ENCODE assay signal across 8 cellular contexts in the genomic region with DNA sequence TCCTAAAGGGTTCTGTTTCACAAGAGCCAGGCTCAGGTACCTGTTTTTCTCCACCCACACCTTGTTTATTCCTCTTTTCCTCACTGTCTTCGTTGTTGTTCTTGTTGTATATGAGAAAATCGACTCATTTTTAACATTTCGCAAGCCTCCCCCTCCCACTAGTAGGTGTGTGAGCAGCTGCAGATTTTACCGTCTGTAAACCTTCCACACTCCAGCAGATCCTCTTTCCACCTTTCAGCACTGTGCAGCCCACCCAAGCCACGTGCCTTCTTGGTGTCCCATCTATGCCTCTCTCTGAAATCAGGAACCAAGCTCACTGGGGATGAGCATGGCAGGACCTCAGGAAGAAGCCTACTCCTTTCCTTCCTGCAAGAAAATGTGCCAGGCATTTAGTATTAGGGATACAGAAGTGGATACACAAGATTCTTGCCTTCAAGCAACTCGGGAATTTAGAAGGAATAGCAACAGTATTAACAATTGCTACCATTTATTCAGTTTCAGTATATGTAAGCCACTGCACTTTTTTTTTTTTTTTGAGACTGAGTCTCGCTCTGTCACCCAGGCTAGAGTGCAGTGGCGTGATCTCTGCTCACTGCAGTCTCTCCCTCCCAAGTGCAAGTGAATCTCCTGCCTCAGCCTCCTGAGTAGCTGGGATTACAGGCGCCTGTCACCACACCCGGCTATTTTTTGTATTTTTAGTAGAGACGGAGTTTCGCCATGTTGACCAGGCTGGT.
DNase-seq lines count a peak whose midpoint lies in the region; ATAC-seq, FAIRE-seq and TF ChIP-seq lines count a peak whose summit lies in the region.

No MANE protein-coding gene starts in this region.

- H3K4me1 ChIP-seq in CD8-positive, alpha-beta T cell (ENCODE audit: insufficient read depth, low read length) = peaks cover 32% of the 10 kb centered on the region
- peaks cover 10% of the 10 kb centered on the region for H3K4me1 ChIP-seq in astrocyte (ENCODE audit: insufficient read depth, low read length)
- H3K4me1 ChIP-seq in ascending aorta = no peaks in the 10 kb centered on the region

- no peak for ATAC-seq in CD8-positive, alpha-beta T cell
- ATAC-seq in GM19351 (IDR thresholded peaks at IDR 0.05; ENCODE audit: unreplicated experiment) = peak; percentile 14
- ATAC-seq in HG03139 (IDR thresholded peaks at IDR 0.05; ENCODE audit: unreplicated experiment) = peak; percentile 10
- ATAC-seq in left lobe of liver = no peak

- H3K27me3 Mint-ChIP-seq in CD8-positive, alpha-beta T cell (ENCODE audit: low read depth) = no peaks in the 10 kb centered on the region
- H3K27me3 Mint-ChIP-seq in astrocyte (ENCODE audit: low read depth, unreplicated experiment) = no peaks in the 10 kb centered on the region

- peak overlapping the region; percentile 86 for H3K27ac Mint-ChIP-seq in CD8-positive, alpha-beta T cell
- peak overlapping the region; percentile 21 for H3K27ac Mint-ChIP-seq in astrocyte (ENCODE audit: unreplicated experiment)

- H3K9me3 ChIP-seq in CD8-positive, alpha-beta T cell (ENCODE audit: low read length) = no peaks in the 10 kb centered on the region
- H3K9me3 ChIP-seq in astrocyte (ENCODE audit: insufficient read depth, low read depth, low read length) = no peaks in the 10 kb centered on the region
- no peaks in the 10 kb centered on the region for H3K9me3 ChIP-seq in ascending aorta

- no peak overlapping the region for H3K4me2 ChIP-seq in astrocyte (ENCODE audit: low read length)

- peaks cover 57% of the 10 kb centered on the region for H3K4me1 Mint-ChIP-seq in CD8-positive, alpha-beta T cell (ENCODE audit: low read depth)
- H3K4me1 Mint-ChIP-seq in astrocyte (ENCODE audit: low read depth, unreplicated experiment) = peaks cover 3% of the 10 kb centered on the region

- CTCF ChIA-PET in CD8-positive, alpha-beta T cell (lab: Charles Lee) = interaction anchor here (0.5 to 1.0 kb wide), 3 partner anchors 108 to 186 kb away, joined by 3 to 6 read pairs (median 3); no protein-coding TSS in a partner anchor

- TF ChIP-seq CTCF in CD8-positive, alpha-beta T cell (IDR thresholded peaks at IDR 0.05) = no peak
- TF ChIP-seq CTCF in astrocyte (IDR thresholded peaks at IDR 0.05; ENCODE audit: insufficient read depth, low read depth, low read length) = no peak
- no peak for TF ChIP-seq CTCF in ascending aorta (IDR thresholded peaks at IDR 0.05)

- no peaks in the 10 kb centered on the region for H3K27me3 ChIP-seq in CD8-positive, alpha-beta T cell (ENCODE audit: insufficient read depth, low read length)
- H3K27me3 ChIP-seq in astrocyte (ENCODE audit: insufficient read depth, low read length) = no peaks in the 10 kb centered on the region
- no peaks in the 10 kb centered on the region for H3K27me3 ChIP-seq in ascending aorta

- no peaks in the 10 kb centered on the region for H3K36me3 ChIP-seq in CD8-positive, alpha-beta T cell (ENCODE audit: insufficient read depth, low read length)
- H3K36me3 ChIP-seq in astrocyte (ENCODE audit: insufficient read depth, low read length) = no peaks in the 10 kb centered on the region
- no peaks in the 10 kb centered on the region for H3K36me3 ChIP-seq in ascending aorta

- H2AFZ ChIP-seq in astrocyte (ENCODE audit: low read depth, low read length) = no peak overlapping the region

- POLR2A ChIA-PET in CD8-positive, alpha-beta T cell (lab: Charles Lee) = interaction anchor here (0.5 to 1.5 kb wide), 2 partner anchors 11 to 74 kb away, joined by 3 read pairs; no protein-coding TSS in a partner anchor

- no peaks in the 10 kb centered on the region for H3K9me3 Mint-ChIP-seq in CD8-positive, alpha-beta T cell
- H3K9me3 Mint-ChIP-seq in astrocyte (ENCODE audit: unreplicated experiment) = peaks cover 4% of the 10 kb centered on the region

- peaks cover 3% of the 10 kb centered on the region for H3K36me3 Mint-ChIP-seq in CD8-positive, alpha-beta T cell
- peaks cover 15% of the 10 kb centered on the region for H3K36me3 Mint-ChIP-seq in astrocyte (ENCODE audit: low read depth, unreplicated experiment)

- FAIRE-seq in astrocyte (lab: Jason Lieb, UNC) = no peak

- DNase-seq in CD8-positive, alpha-beta T cell = no peak
- DNase-seq in astrocyte (ENCODE audit: low read depth) = no peak
- no peak for DNase-seq in NCI-H2196 (lab: John Stamatoyannopoulos, UW; ENCODE audit: unreplicated experiment)
- DNase-seq in ascending aorta (ENCODE audit: low spot score in 2 of 2) = no peak
- DNase-seq in left lobe of liver (ENCODE audit: low spot score) = no peak
- DNase-seq in cerebellar nuclear complex (lab: John Stamatoyannopoulos, UW) = no peak

- H3K4me3 Mint-ChIP-seq in CD8-positive, alpha-beta T cell = peak overlapping the region; percentile 61
- no peak overlapping the region for H3K4me3 Mint-ChIP-seq in astrocyte (ENCODE audit: unreplicated experiment)

- no peak overlapping the region for H3K27ac ChIP-seq in CD8-positive, alpha-beta T cell (ENCODE audit: low read depth, low read length)
- H3K27ac ChIP-seq in astrocyte (ENCODE audit: low read depth, low read length) = no peak overlapping the region
- H3K27ac ChIP-seq in ascending aorta = no peak overlapping the region

- H3K4me3 ChIP-seq in CD8-positive, alpha-beta T cell (ENCODE audit: low read depth, low read length) = no peak overlapping the region
- H3K4me3 ChIP-seq in astrocyte (ENCODE audit: insufficient read depth, low read depth, low read length) (no peak overlapping the region), ascending aorta (no peak overlapping the region)

- H3K9ac ChIP-seq in astrocyte (ENCODE audit: low read length) = no peak overlapping the region

- peaks cover 36% of the 10 kb centered on the region for H4K20me1 ChIP-seq in astrocyte (ENCODE audit: insufficient read depth, low read length)

- intact Hi-C loops in CD8-positive, alpha-beta T cell (cut with DNase I, micrococcal nuclease) = loop anchor here in 1 of 2 experiments (2.0 kb wide), 1 partner anchor 114 kb away; a partner anchor contains a TSS
- intact Hi-C loops in ascending aorta (cut with DNase I) = no loop called here

- peaks cover 28% of the 10 kb centered on the region for H3K79me2 ChIP-seq in astrocyte (ENCODE audit: insufficient read depth, low read length)

Comparison
In these comparisons a context has a peak if more than half of its experiments do, and no peak if none do; other contexts are left out.
1. ATAC-seq: peak in GM19351 (single experiment) and HG03139 (single experiment); none in CD8-positive, alpha-beta T cell (single experiment) and left lobe of liver (single experiment).